ENCODE assay signal across 10 cellular contexts in the genomic region with DNA sequence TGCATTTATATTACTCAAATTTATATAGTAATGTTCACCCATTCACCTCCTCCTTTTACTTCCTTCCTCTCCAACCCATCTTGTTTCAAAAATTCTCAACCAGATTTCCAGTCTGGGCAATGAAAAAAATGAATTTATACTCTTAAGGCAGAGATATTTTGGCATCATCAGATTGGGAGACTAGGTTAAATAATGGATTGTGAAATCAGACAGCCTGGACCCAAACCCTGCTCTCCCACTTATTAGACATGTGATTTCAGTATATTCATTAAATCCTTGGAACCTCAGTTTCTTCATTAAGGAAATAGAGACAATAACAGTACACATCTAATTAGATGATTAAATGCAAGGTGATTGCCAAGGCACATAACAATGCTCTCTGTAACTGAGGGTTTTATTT. TPM values are rescaled to one million over a fixed set of nuclear protein-coding genes. Genes with fewer than 3 reads are reported as not detected.
"Had no signal": no experiment of that assay in that cellular context is flagged by ENCODE, and none has a peak within 500 bp of the region (broad histone marks: within the 10 kb centered on the region; RNA-seq: fewer than 3 reads in every experiment).

No MANE protein-coding gene starts in this region.

- H3K9me3 ChIP-seq: HAP-1 had no signal

- FAIRE-seq: H1, H54 had no signal

- H3K4me3 ChIP-seq: GM23248, GM23338, HAP-1 had no signal

- H3K27ac Mint-ChIP-seq: GM23338, HFFc6 had no signal

- H3K9ac ChIP-seq: GM23248 had no signal

- H3K27ac ChIP-seq: GM23248 had no signal

- H3K9me3 Mint-ChIP-seq: HFFc6 had no signal

- DNase-seq: GM23248, GOT3, H7, HCEC 1CT, HFFc6 had no signal

- H3K4me1 ChIP-seq: HAP-1 had no signal

- ATAC-seq: GM23338, HCT116 had no signal

- H3K4me2 ChIP-seq: GM23338 had no signal

- H3K4me3 Mint-ChIP-seq: GM23338, HFFc6 had no signal

- H3K36me3 ChIP-seq: HAP-1 had no signal

- H2AFZ ChIP-seq: GM23248, GM23338 had no signal

RNA-seq across cellular contexts. Expression of gene ACSM1, which starts 7.8 kb away (rescaled TPM):
- total RNA-seq: GM23248, H1, HFFc6 had no signal
- polyA plus RNA-seq: GM23248 had no signal
